1 cellular context compared by ENCODE assay signal in genomic region chr7:83201355-83201754, GRCh38.
TF ChIP-seq lines count a peak whose summit lies in the region.

No MANE protein-coding gene starts in this region.

TF ChIP-seq in H1, 55 proteins besides CTCF, POLR2A, EP300 and RAD21 (continued from another document):
- no peak for TF ChIP-seq CHD7 (IDR thresholded peaks at IDR 0.05; ENCODE audit: insufficient replicate concordance, low read length)
- TF ChIP-seq SIX5 (IDR thresholded peaks at IDR 0.05; ENCODE audit: low read depth, low read length): no peak
- TF ChIP-seq RFX5 (IDR thresholded peaks at IDR 0.05; ENCODE audit: borderline replicate concordance, low read depth, low read length): no peak
- TF ChIP-seq HDAC6 (IDR thresholded peaks at IDR 0.05; ENCODE audit: low read depth, low read length): no peak
- no peak for TF ChIP-seq CTBP2 (IDR thresholded peaks at IDR 0.05; ENCODE audit: borderline replicate concordance, insufficient read depth, insufficient read length, low read length)
- no peak for TF ChIP-seq POU5F1 (IDR thresholded peaks at IDR 0.05; ENCODE audit: low read depth, low read length)
- no peak for TF ChIP-seq ASH2L (IDR thresholded peaks at IDR 0.05; ENCODE audit: low read length)
- TF ChIP-seq TAF7 (optimal IDR thresholded peaks at IDR 0.05; ENCODE audit: borderline replicate concordance, low read depth, low read length): no peak
- no peak for TF ChIP-seq CHD2 (IDR thresholded peaks at IDR 0.05; ENCODE audit: low read length)
- TF ChIP-seq ATF2 (IDR thresholded peaks at IDR 0.05; ENCODE audit: low read length): no peak
- no peak for TF ChIP-seq SP1 (IDR thresholded peaks at IDR 0.05; ENCODE audit: low read depth, low read length)
- TF ChIP-seq SIRT6 (IDR thresholded peaks at IDR 0.05; ENCODE audit: low read length): no peak
- no peak for TF ChIP-seq BACH1 (IDR thresholded peaks at IDR 0.05; ENCODE audit: low read length)
- no peak for TF ChIP-seq CEBPB (IDR thresholded peaks at IDR 0.05; ENCODE audit: low read depth, low read length)
- no peak for TF ChIP-seq EZH2 (IDR thresholded peaks at IDR 0.05; ENCODE audit: low read depth, low read length, severe bottlenecking)
- no peak for TF ChIP-seq KDM5A (IDR thresholded peaks at IDR 0.05; ENCODE audit: low read length)
- no peak for TF ChIP-seq TBP (IDR thresholded peaks at IDR 0.05; ENCODE audit: low read depth, low read length)
- no peak for TF ChIP-seq CBX8 (IDR thresholded peaks at IDR 0.05; ENCODE audit: borderline replicate concordance, low read depth, low read length)
- TF ChIP-seq JUN (IDR thresholded peaks at IDR 0.05; ENCODE audit: low read depth, low read length): no peak
